Comparison of ENCODE assay signal across 17 cellular contexts in genomic region chr13:109151696-109152095, GRCh38.
DNase-seq lines count a peak whose midpoint lies in the region; ATAC-seq and TF ChIP-seq lines count a peak whose summit lies in the region.
"Had no signal": no experiment of that assay in that cellular context is flagged by ENCODE, and none has a peak within 500 bp of the region (broad histone marks: within the 10 kb centered on the region; RNA-seq: fewer than 3 reads in every experiment).

No MANE protein-coding gene starts in this region.

- H3K27me3 Mint-ChIP-seq in chondrocyte (ENCODE audit: low read depth): no peaks in the 10 kb centered on the region

- H3K27me3 ChIP-seq in Panc1 (ENCODE audit: control insufficient read depth, insufficient read depth, low read length) (no peaks in the 10 kb centered on the region), skeletal muscle satellite cell (ENCODE audit: control insufficient read depth, insufficient read depth, low read length) (no peaks in the 10 kb centered on the region)
- H3K27me3 ChIP-seq: BE2C had no signal

- BruUV-seq in Panc1 (replicated peaks; lab: Mats Ljungman, UMichigan): no TSS peak

- DNase-seq in Panc1 (ENCODE audit: low read depth, low spot score): no peak
- no peak for DNase-seq in chondrocyte (ENCODE audit: low spot score)
- DNase-seq in iris pigment epithelial cell (ENCODE audit: low read depth): peak; percentile 49
- DNase-seq in activated gamma-delta T cell treated with Interleukin-2 at 50 U/mL for 16 hours: no peak
- DNase-seq: BE2C; CD4-positive, alpha-beta memory T cell; GF-D8; GOT3; NCI-H1105 treated with DMSO at 0.1 percent for 48 hours; NCI-H187; NCI-H446; NCI-H748 treated with DMSO at 0.1 percent for 48 hours; PC-9; Right ventricle myocardium superior had no signal

- H3K4me1 Mint-ChIP-seq in chondrocyte (ENCODE audit: low read depth): peaks cover 65% of the 10 kb centered on the region
- H3K4me1 Mint-ChIP-seq: CD4-positive, alpha-beta memory T cell had no signal

- H3K9me3 Mint-ChIP-seq in chondrocyte (ENCODE audit: low read depth): no peaks in the 10 kb centered on the region
- H3K9me3 Mint-ChIP-seq: CD4-positive, alpha-beta memory T cell had no signal

- H3K4me3 ChIP-seq in Panc1 (ENCODE audit: low read depth in 2 of 2, low read length in 2 of 2): no peak overlapping the region
- no peak overlapping the region for H3K4me3 ChIP-seq in skeletal muscle satellite cell (ENCODE audit: low read length)
- H3K4me3 ChIP-seq: PC-9 had no signal

- no peak for TF ChIP-seq CTCF in Panc1 (IDR thresholded peaks at IDR 0.05)
- TF ChIP-seq CTCF in chondrocyte (IDR thresholded peaks at IDR 0.05): no peak

- H3K4me1 ChIP-seq in Panc1 (ENCODE audit: control insufficient read depth, insufficient read depth, low read length): peaks cover 53% of the 10 kb centered on the region
- H3K4me1 ChIP-seq in skeletal muscle satellite cell (ENCODE audit: control insufficient read depth, insufficient read depth, low read length): peaks cover 74% of the 10 kb centered on the region
- H3K4me1 ChIP-seq: BE2C had no signal

- H3K36me3 Mint-ChIP-seq in chondrocyte (ENCODE audit: low read depth): no peaks in the 10 kb centered on the region
- H3K36me3 Mint-ChIP-seq: CD4-positive, alpha-beta memory T cell had no signal

- intact Hi-C loops in Panc1 (cut with micrococcal nuclease; ENCODE audit: unreplicated experiment): no loop called here

- H3K27ac Mint-ChIP-seq in chondrocyte (ENCODE audit: unreplicated experiment): peak overlapping the region; percentile 18
- H3K27ac Mint-ChIP-seq: CD4-positive, alpha-beta memory T cell had no signal

- peak overlapping the region; percentile 79 for H3K27ac ChIP-seq in Panc1 (ENCODE audit: low read length)
- H3K27ac ChIP-seq: PC-9 had no signal

- in situ Hi-C loops in Panc1 (cut with HindIII; ENCODE audit: low pct_unique_long_range_greater_than_20kb, low sequenced_read_pairs): no loop called here

- H3K9me3 ChIP-seq in Panc1 (ENCODE audit: control insufficient read depth, insufficient read depth, low read depth, low read length) (no peaks in the 10 kb centered on the region), skeletal muscle satellite cell (replicated peaks; ENCODE audit: low read length) (no peaks in the 10 kb centered on the region)
- H3K9me3 ChIP-seq: BE2C had no signal

- POLR2A ChIA-PET in Panc1 (lab: Charles Lee): no interaction called here

- ATAC-seq in Panc1 (no peak), HG02798 (IDR thresholded peaks at IDR 0.05; ENCODE audit: poor library complexity, unreplicated experiment) (no peak), GM18502 (IDR thresholded peaks at IDR 0.05; ENCODE audit: poor library complexity, unreplicated experiment) (no peak)

- peak overlapping the region; percentile 34 for H3K9ac ChIP-seq in skeletal muscle satellite cell (ENCODE audit: low read depth, low read length)

- CTCF ChIA-PET in Panc1 (lab: Charles Lee): no interaction called here

- no peaks in the 10 kb centered on the region for H3K36me3 ChIP-seq in Panc1 (ENCODE audit: control insufficient read depth, insufficient read depth, low read length)
- H3K36me3 ChIP-seq in skeletal muscle satellite cell (ENCODE audit: insufficient read depth, low read length): no peaks in the 10 kb centered on the region
- H3K36me3 ChIP-seq: BE2C had no signal

- no peak overlapping the region for H3K4me2 ChIP-seq in skeletal muscle satellite cell (ENCODE audit: low read length)
- H3K4me2 ChIP-seq: PC-9 had no signal

- H3K4me3 Mint-ChIP-seq in chondrocyte (ENCODE audit: unreplicated experiment): no peak overlapping the region
- H3K4me3 Mint-ChIP-seq: CD4-positive, alpha-beta memory T cell had no signal
